11 cellular contexts compared by ENCODE assay signal in genomic region chr9:4927043-4927471, GRCh38. TPM values are rescaled to one million over a fixed set of nuclear protein-coding genes. Genes with fewer than 3 reads are reported as not detected.
A peak's percentile ranks its signal among the peaks of the same experiment; 100 is the strongest.
DNase-seq lines count a peak whose midpoint lies in the region; ATAC-seq and TF ChIP-seq lines count a peak whose summit lies in the region.
"Had no signal": no experiment of that assay in that cellular context is flagged by ENCODE, and none has a peak within 500 bp of the region (broad histone marks: within the 10 kb centered on the region; RNA-seq: fewer than 3 reads in every experiment).

No MANE protein-coding gene starts in this region.

- WGBS in lower leg skin, 2 donors, result 32 to 50% methylated on average over 4 of the region's 4 CpGs
- 41 to 44% methylated on average over 4 of the region's 4 CpGs for WGBS in testis, 2 donors

- TF ChIP-seq CTCF in lower leg skin (IDR thresholded peaks at IDR 0.05) (no peak), testis (IDR thresholded peaks at IDR 0.05) (no peak)

- H3K9ac ChIP-seq in SK-N-MC (ENCODE audit: insufficient read length), result peak overlapping the region; percentile 2

- ATAC-seq in GM21367 (IDR thresholded peaks at IDR 0.05; ENCODE audit: unreplicated experiment), result peak; percentile 47
- ATAC-seq: body of pancreas had no signal

- DNase-seq in GM03348 (ENCODE audit: low spot score), result peak; percentile 7
- DNase-seq in SK-N-MC (ENCODE audit: low read depth, low spot score), result no peak
- peak; percentile 25 for DNase-seq in iPS DF 4.7 (ENCODE audit: extremely low read depth, low spot score)
- DNase-seq in lower leg skin (ENCODE audit: low spot score in 2 of 2), result no peak
- no peak for DNase-seq in T1000 (lab: John Stamatoyannopoulos, UW)
- DNase-seq in NCI-H1417 (lab: John Stamatoyannopoulos, UW), result no peak
- no peak for DNase-seq in testis
- DNase-seq: activated CD8-positive, alpha-beta memory T cell treated with anti-CD3 and anti-CD28 coated beads, Interleukin-2, amount 50 U/mL, for 48 hours; body of pancreas had no signal

- H3K9me3 ChIP-seq in SK-N-MC (ENCODE audit: low read depth, low read length) (no peaks in the 10 kb centered on the region), testis (no peaks in the 10 kb centered on the region)
- H3K9me3 ChIP-seq: body of pancreas, right atrium auricular region had no signal

- no peaks in the 10 kb centered on the region for H3K27me3 ChIP-seq in testis
- H3K27me3 ChIP-seq: body of pancreas, right atrium auricular region had no signal

- H3K27ac ChIP-seq in SK-N-MC, result peak overlapping the region; percentile 67; the same call in 1 of the 2 replicates
- no peak overlapping the region for H3K27ac ChIP-seq in testis
- H3K27ac ChIP-seq: body of pancreas, right atrium auricular region had no signal

- H3K36me3 ChIP-seq in SK-N-MC (ENCODE audit: insufficient read depth, low read length), result no peaks in the 10 kb centered on the region
- no peaks in the 10 kb centered on the region for H3K36me3 ChIP-seq in testis (ENCODE audit: low read depth, missing control alignments)
- H3K36me3 ChIP-seq: right atrium auricular region had no signal

- intact Hi-C loops in lower leg skin (cut with DNase I; ENCODE audit: low total_unique reads) (no loop called here), testis (cut with DNase I; ENCODE audit: low total_unique reads) (no loop called here)

- H3K4me3 ChIP-seq in SK-N-MC, result peak overlapping the region; percentile 49
- no peak overlapping the region for H3K4me3 ChIP-seq in lower leg skin (ENCODE audit: low read depth, poor library complexity, severe bottlenecking)
- no peak overlapping the region for H3K4me3 ChIP-seq in testis
- H3K4me3 ChIP-seq: body of pancreas, right atrium auricular region had no signal

- peaks cover 5% of the 10 kb centered on the region for H3K4me1 ChIP-seq in testis
- H3K4me1 ChIP-seq: body of pancreas had no signal

- TF ChIP-seq POLR2A in lower leg skin (IDR thresholded peaks at IDR 0.05) (no peak), testis (IDR thresholded peaks at IDR 0.05) (no peak)

RNA-seq across cellular contexts. Expression of gene JAK2, which starts 58.0 kb away (rescaled TPM):
- total RNA-seq in lower leg skin, result 10 to 100 TPM; 24.1 to 46.2 (median 34.4) TPM
- 10 to 100 TPM; 24.1 to 25.5 TPM for total RNA-seq in testis
- polyA plus RNA-seq in testis (ENCODE audit: insufficient read depth, low read depth, low replicate concordance), result 14.0 TPM

Comparison
In these comparisons a context has a peak if more than half of its experiments do, and no peak if none do; other contexts are left out.
1. DNase-seq: peak in GM03348 (single experiment) and iPS DF 4.7 (single experiment); none in SK-N-MC (single experiment), lower leg skin (0 of 2), T1000 (single experiment), NCI-H1417 (0 of 3) and testis (single experiment).